Comparison of ENCODE assay signal across 8 cellular contexts in genomic region chr11:124876818-124877630, GRCh38. TPM values are rescaled to one million over a fixed set of nuclear protein-coding genes. Genes with fewer than 3 reads are reported as not detected.
DNase-seq lines count a peak whose midpoint lies in the region; ATAC-seq, FAIRE-seq and TF ChIP-seq lines count a peak whose summit lies in the region.

No MANE protein-coding gene starts in this region.

- H3K9me3 Mint-ChIP-seq in activated CD8-positive, alpha-beta T cell treated with anti-CD3 and anti-CD28 coated beads for 36 hours: no peaks in the 10 kb centered on the region

- CTCF ChIA-PET in HCT116 (lab: Charles Lee): interaction anchor here (0.6 to 1.9 kb wide), 31 partner anchors 8 to 556 kb away, joined by 3 to 15 read pairs (median 4); partner anchors contain the start of genes CCDC15 and ROBO4
- CTCF ChIA-PET in activated CD8-positive, alpha-beta T cell treated with anti-CD3 and anti-CD28 coated beads for 36 hours (lab: Charles Lee): interaction anchor here (0.6 to 1.8 kb wide), 39 partner anchors 8 to 265 kb away, joined by 3 to 24 read pairs (median 4); partner anchors contain the start of genes CCDC15, HEPN1, ROBO3 and TMEM218

- WGBS in iPS DF 6.9 (ENCODE audit: insufficient coverage, insufficient read length): no CpG with 5 or more reads among the region's 30 CpGs
- 22 to 40% (median 37%) methylated on average over 29 to 30 of the region's 30 CpGs for WGBS in small intestine, 3 donors

- POLR2A ChIA-PET in HCT116 (lab: Charles Lee): interaction anchor here (0.7 to 1.6 kb wide), 7 partner anchors 11 to 83 kb away, joined by 3 to 19 read pairs (median 4); partner anchors contain the start of genes CCDC15 and ROBO4
- POLR2A ChIA-PET in activated CD8-positive, alpha-beta T cell treated with anti-CD3 and anti-CD28 coated beads for 36 hours (lab: Charles Lee): interaction anchor here (0.9 to 1.2 kb wide), 3 partner anchors 11 to 203 kb away, joined by 3 to 5 read pairs (median 3); partner anchors contain the start of genes CCDC15, SIAE and SPA17

- peak overlapping the region; percentile 83 for H3K27ac ChIP-seq in HCT116 (ENCODE audit: low read depth, low read length)
- H3K27ac ChIP-seq in iPS DF 6.9 (ENCODE audit: low read length): no peak overlapping the region
- peak overlapping the region in 1 of 2 donors; percentile 94 for H3K27ac ChIP-seq in small intestine (ENCODE audit: low read depth in 1 of 2, low read length in 1 of 2)

- TF ChIP-seq CTCF in HCT116 (IDR thresholded peaks at IDR 0.05 in 2 of 3, conservative IDR thresholded peaks at IDR 0.05 in 1 of 3; ENCODE audit: borderline replicate concordance in 1 of 3, insufficient read depth in 1 of 3, low read depth in 2 of 3, low read length in 2 of 3): no peak
- TF ChIP-seq CTCF in activated CD8-positive, alpha-beta T cell treated with anti-CD3 and anti-CD28 coated beads for 36 hours (IDR thresholded peaks at IDR 0.05): no peak

- H3K9me3 ChIP-seq in HCT116 (ENCODE audit: control insufficient read depth in 1 of 2, insufficient read depth in 1 of 2, low read depth in 1 of 2, low read length in 2 of 2) (no peaks in the 10 kb centered on the region), iPS DF 6.9 (ENCODE audit: control insufficient read depth, insufficient read depth, low read length) (no peaks in the 10 kb centered on the region), small intestine (ENCODE audit: control insufficient read depth, low read depth) (no peaks in the 10 kb centered on the region)

- H3K27me3 ChIP-seq in HCT116 (ENCODE audit: insufficient read depth, low read length): no peaks in the 10 kb centered on the region
- H3K27me3 ChIP-seq in iPS DF 6.9 (ENCODE audit: control insufficient read depth, insufficient read depth, low read length): peaks cover 10% of the 10 kb centered on the region; the same call in 1 of the 2 replicates
- H3K27me3 ChIP-seq in small intestine (ENCODE audit: control insufficient read depth in 2 of 2, insufficient read depth in 2 of 2, low read length in 2 of 2): peaks cover 0 to 9% of the 10 kb centered on the region in 2 donors

- intact Hi-C loops in HCT116 (cut with micrococcal nuclease): loop anchor here (2.0 kb wide), 1 partner anchor 78 kb away; the partner anchor contains the start of gene CCDC15
- intact Hi-C loops in activated CD8-positive, alpha-beta T cell treated with anti-CD3 and anti-CD28 coated beads for 36 hours (cut with micrococcal nuclease): loop anchor here (2.0 kb wide), 1 partner anchor 76 kb away; no protein-coding TSS in a partner anchor

- H3K4me3 Mint-ChIP-seq in activated CD8-positive, alpha-beta T cell treated with anti-CD3 and anti-CD28 coated beads for 36 hours: peak overlapping the region; percentile 83

- peak overlapping the region; percentile 71 for H3K9ac ChIP-seq in HCT116 (ENCODE audit: low read length)

- H3K4me1 ChIP-seq in HCT116 (ENCODE audit: control insufficient read depth in 1 of 2, insufficient read depth in 2 of 2, low read length in 2 of 2): peaks cover 12 to 23% of the 10 kb centered on the region in 2 experiments
- peaks cover 5% of the 10 kb centered on the region for H3K4me1 ChIP-seq in iPS DF 6.9 (ENCODE audit: control insufficient read depth, insufficient read depth, low read length)
- H3K4me1 ChIP-seq in small intestine (ENCODE audit: control insufficient read depth in 2 of 2, insufficient read depth in 1 of 2, low read depth in 1 of 2, low read length in 1 of 2): peaks cover 2 to 4% of the 10 kb centered on the region in 2 donors

- H3K4me3 ChIP-seq in HCT116 (replicated peaks in 1 of 2; ENCODE audit: low read depth in 1 of 2, low read length in 2 of 2) (peak overlapping the region; percentile 58 to 61), iPS DF 6.9 (ENCODE audit: low read length) (peak overlapping the region; percentile 48; the same call in 1 of the 2 replicates), small intestine (ENCODE audit: low read depth in 1 of 2, low read length in 2 of 2) (peak overlapping the region; percentile 33 to 59)

- H3K9me2 ChIP-seq in HCT116 (ENCODE audit: insufficient read depth): no peaks in the 10 kb centered on the region

- no peaks in the 10 kb centered on the region for H4K20me1 ChIP-seq in HCT116 (ENCODE audit: insufficient read depth)

- DNase-seq in HCT116 (ENCODE audit: low read depth, low spot score) (no peak), iPS DF 6.9 (ENCODE audit: low read depth, low spot score) (no peak), small intestine (peak; percentile 5), middle frontal gyrus (ENCODE audit: extremely low spot score, low spot score) (no peak), NCI-H82 (lab: John Stamatoyannopoulos, UW) (no peak)
- DNase-seq in activated CD8-positive, alpha-beta T cell treated with anti-CD3 and anti-CD28 coated beads for 36 hours: no peak
- DNase-seq in activated effector memory CD4-positive, alpha-beta T cell treated with anti-CD3 and anti-CD28 coated beads, Interleukin-2, amount 50 U/mL, for 16 hours: no peak

- TF ChIP-seq POLR2A in HCT116 (IDR thresholded peaks at IDR 0.05; ENCODE audit: borderline replicate concordance, extremely low read depth, insufficient read depth, insufficient read length): no peak

- RAD21 ChIA-PET in HCT116 (lab: Charles Lee; ENCODE audit: low non-redundant PET in 1 of 2, low total read pairs in 2 of 2, uncharacterized antibody in 2 of 2, unreplicated experiment in 2 of 2): interaction anchor here in 1 of 2 experiments (1.0 kb wide), 1 partner anchor 77 kb away, joined by 5 read pairs; the partner anchor contains the start of gene CCDC15

- H3K36me3 ChIP-seq in HCT116 (ENCODE audit: control insufficient read depth in 1 of 2, insufficient read depth in 2 of 2, low read length in 2 of 2) (no peaks in the 10 kb centered on the region), iPS DF 6.9 (ENCODE audit: control insufficient read depth, insufficient read depth, low read length) (no peaks in the 10 kb centered on the region), small intestine (ENCODE audit: control insufficient read depth in 2 of 2, insufficient read depth in 2 of 2, low read length in 2 of 2) (no peaks in the 10 kb centered on the region)

- H3K27ac Mint-ChIP-seq in activated CD8-positive, alpha-beta T cell treated with anti-CD3 and anti-CD28 coated beads for 36 hours: peak overlapping the region; percentile 91

- FAIRE-seq in small intestine (lab: Jason Lieb, UNC): no peak

- H3K36me3 Mint-ChIP-seq in activated CD8-positive, alpha-beta T cell treated with anti-CD3 and anti-CD28 coated beads for 36 hours (ENCODE audit: low read depth): no peaks in the 10 kb centered on the region

- H3K4me1 Mint-ChIP-seq in activated CD8-positive, alpha-beta T cell treated with anti-CD3 and anti-CD28 coated beads for 36 hours (ENCODE audit: low read depth): peaks cover 16% of the 10 kb centered on the region

- peaks cover 20% of the 10 kb centered on the region for H3K27me3 Mint-ChIP-seq in activated CD8-positive, alpha-beta T cell treated with anti-CD3 and anti-CD28 coated beads for 36 hours

- TF ChIP-seq RAD21 in HCT116 (IDR thresholded peaks at IDR 0.05; ENCODE audit: low read depth): no peak

- H3K79me2 ChIP-seq in HCT116 (ENCODE audit: insufficient read depth, low read length): no peaks in the 10 kb centered on the region

- no peak overlapping the region for H2AFZ ChIP-seq in HCT116 (ENCODE audit: low read depth, low read length, poor library complexity, severe bottlenecking)

- H3K4me2 ChIP-seq in HCT116 (ENCODE audit: low read length): peak overlapping the region; percentile 90

- BruUV-seq in HCT116 (replicated peaks; lab: Mats Ljungman, UMichigan): TSS peak; percentile 86

- ATAC-seq in HCT116 (no peak), HG02678 (IDR thresholded peaks at IDR 0.05; ENCODE audit: unreplicated experiment) (no peak)
- no peak for ATAC-seq in activated CD8-positive, alpha-beta T cell treated with anti-CD3 and anti-CD28 coated beads for 36 hours

TF ChIP-seq in HCT116, 20 proteins besides CTCF, POLR2A, EP300 and RAD21:
- TF ChIP-seq POLR2AphosphoS5 (IDR thresholded peaks at IDR 0.05; ENCODE audit: low read depth, low read length) (peak; percentile 44; the same call in 1 of the 2 replicates), ZFX (IDR thresholded peaks at IDR 0.05) (no peak)
- TF ChIP-seq, protein P1, sequence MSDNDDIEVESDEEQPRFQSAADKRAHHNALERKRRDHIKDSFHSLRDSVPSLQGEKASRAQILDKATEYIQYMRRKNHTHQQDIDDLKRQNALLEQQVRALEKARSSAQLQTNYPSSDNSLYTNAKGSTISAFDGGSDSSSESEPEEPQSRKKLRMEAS (IDR thresholded peaks at IDR 0.05): no peak
TF ChIP-seq in HCT116: peak in this region for 1.

RNA-seq across cellular contexts. Expression of gene ROBO3, which starts 11.8 kb away (rescaled TPM):
- 30.7 TPM for total RNA-seq in HCT116 (2021; ENCODE audit: unreplicated experiment)
- 51.1 and 52.9 TPM in 2 replicates for polyA plus RNA-seq in HCT116 (2012)
- 10 to 100 TPM; 17.6 to 18.4 TPM for total RNA-seq in activated CD8-positive, alpha-beta T cell treated with anti-CD3 and anti-CD28 coated beads for 36 hours
- polyA plus RNA-seq in small intestine: 10 to 100 TPM in 2 of 3 donors, 1 to 10 TPM in 1; 4.5 to 11.6 (median 11.2) TPM

RNA-seq across cellular contexts. Expression of gene ROBO4, which starts 20.6 kb away (rescaled TPM):
- total RNA-seq in HCT116 (2021; ENCODE audit: unreplicated experiment): not detected
- 0.34 and 1.2 TPM in 2 replicates for polyA plus RNA-seq in HCT116 (2012)
- total RNA-seq in activated CD8-positive, alpha-beta T cell treated with anti-CD3 and anti-CD28 coated beads for 36 hours: not detected
- polyA plus RNA-seq in small intestine: 1 to 10 TPM in 2 of 3 donors, under 1 TPM in 1; 0.45 to 8.9 (median 1.4) TPM

RNA-seq across cellular contexts. Expression of gene HEPN1, which starts 42.0 kb away (rescaled TPM):
- total RNA-seq in HCT116 (2021; ENCODE audit: unreplicated experiment): not detected
- not detected in 2 replicates for polyA plus RNA-seq in HCT116 (2012)
- not detected for total RNA-seq in activated CD8-positive, alpha-beta T cell treated with anti-CD3 and anti-CD28 coated beads for 36 hours
- polyA plus RNA-seq in small intestine: under 1 TPM in 1 of 3 donors, not detected in 2; 0.06 TPM

RNA-seq across cellular contexts. Expression of gene HEPACAM, which starts 58.8 kb away (rescaled TPM):
- total RNA-seq in HCT116 (2021; ENCODE audit: unreplicated experiment): not detected
- polyA plus RNA-seq in HCT116 (2012): not detected in 2 replicates
- under 1 TPM in 1 of 2 experiments, not detected in 1; 0.11 TPM for total RNA-seq in activated CD8-positive, alpha-beta T cell treated with anti-CD3 and anti-CD28 coated beads for 36 hours
- polyA plus RNA-seq in small intestine: under 1 TPM in 1 of 3 donors, not detected in 2; 0.67 TPM
